ENCODE assay signal across 13 cellular contexts in the genomic region with DNA sequence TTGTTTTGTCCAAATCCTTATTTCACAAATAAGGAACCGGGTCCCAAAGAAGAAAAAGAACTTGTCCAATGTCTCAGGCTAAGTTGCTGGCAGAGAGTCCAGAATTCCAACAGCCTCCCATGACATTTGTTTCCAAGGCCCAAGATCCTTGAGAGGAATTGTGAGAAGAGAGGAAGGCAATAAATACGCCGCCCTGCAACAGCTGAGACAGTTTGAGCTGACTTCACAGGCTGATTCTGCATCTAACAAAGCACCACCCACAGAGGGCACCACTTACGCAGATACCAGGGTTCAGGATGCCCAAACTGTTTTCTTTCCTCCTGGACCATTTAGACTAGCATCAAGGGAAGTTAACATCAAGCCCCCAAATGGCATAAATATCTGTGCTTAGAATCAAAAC.
A peak's percentile ranks its signal among the peaks of the same experiment; 100 is the strongest.
DNase-seq lines count a peak whose midpoint lies in the region; ATAC-seq and TF ChIP-seq lines count a peak whose summit lies in the region.
"Had no signal": no experiment of that assay in that cellular context is flagged by ENCODE, and none has a peak within 500 bp of the region (broad histone marks: within the 10 kb centered on the region; RNA-seq: fewer than 3 reads in every experiment).

No MANE protein-coding gene starts in this region.

- H3K9me3 ChIP-seq in AG04450 (ENCODE audit: control insufficient read depth, insufficient read depth, low read length) (no peaks in the 10 kb centered on the region), Panc1 (ENCODE audit: control insufficient read depth, insufficient read depth, low read depth, low read length) (no peaks in the 10 kb centered on the region), smooth muscle cell (replicated peaks; ENCODE audit: low read depth) (no peaks in the 10 kb centered on the region)
- H3K9me3 ChIP-seq: vagina had no signal

- no peaks in the 10 kb centered on the region for H3K4me1 ChIP-seq in Panc1 (ENCODE audit: control insufficient read depth, insufficient read depth, low read length)
- H3K4me1 ChIP-seq in smooth muscle cell (ENCODE audit: low read depth) = no peaks in the 10 kb centered on the region
- H3K4me1 ChIP-seq: left lung, vagina had no signal

- H3K36me3 Mint-ChIP-seq in natural killer cell treated with Interleukin-12 subunit alpha and Interleukin-12 subunit beta and Interleukin-15 and Interleukin-18, amount 100 ng/mL, for 72 hours = no peaks in the 10 kb centered on the region

- CTCF ChIA-PET in AG04450 (lab: Charles Lee) = interaction anchor here (1.6 kb wide), 1 partner anchor 138 kb away, joined by 15 read pairs; no protein-coding TSS in a partner anchor
- CTCF ChIA-PET in Panc1 (lab: Charles Lee) = no interaction called here

- 85% methylated on average over 4 of the region's 4 CpGs for WGBS in smooth muscle cell (ENCODE audit: low lambda C conversion rate)

- H3K79me2 ChIP-seq in smooth muscle cell (ENCODE audit: low read depth) = no peaks in the 10 kb centered on the region

- TF ChIP-seq CTCF in AG04450 (IDR thresholded peaks at IDR 0.05; ENCODE audit: low read depth, low read length) (peak; percentile 19; the same call in 1 of the 2 replicates), GM12865 (IDR thresholded peaks at IDR 0.05; ENCODE audit: insufficient read depth, low read depth, low read length, missing control alignments) (peak; percentile 23), Panc1 (IDR thresholded peaks at IDR 0.05) (peak; percentile 21; the same call in 1 of the 2 replicates), foreskin fibroblast (IDR thresholded peaks at IDR 0.05; ENCODE audit: low read depth, low read length) (peak; percentile 31), smooth muscle cell (IDR thresholded peaks at IDR 0.05; ENCODE audit: borderline replicate concordance, insufficient read depth, poor library complexity, severe bottlenecking) (no peak)

- H3K4me1 Mint-ChIP-seq in natural killer cell treated with Interleukin-12 subunit alpha and Interleukin-12 subunit beta and Interleukin-15 and Interleukin-18, amount 100 ng/mL, for 72 hours (ENCODE audit: low read depth in 2 of 2) = no peaks in the 10 kb centered on the region

- H3K4me2 ChIP-seq in smooth muscle cell = no peak overlapping the region

- ATAC-seq in Panc1 (no peak), HG03439 (IDR thresholded peaks at IDR 0.05; ENCODE audit: unreplicated experiment) (no peak)
- ATAC-seq in natural killer cell treated with Interleukin-12 subunit alpha and Interleukin-12 subunit beta and Interleukin-15 and Interleukin-18, amount 100 ng/mL, for 72 hours = no peak
- ATAC-seq: left lung had no signal

- H2AFZ ChIP-seq in smooth muscle cell (ENCODE audit: low read depth) = no peak overlapping the region

- H3K27ac Mint-ChIP-seq in natural killer cell treated with Interleukin-12 subunit alpha and Interleukin-12 subunit beta and Interleukin-15 and Interleukin-18, amount 100 ng/mL, for 72 hours = no peak overlapping the region

- no peak for DNase-seq in AG04450 (ENCODE audit: low read depth, low spot score)
- DNase-seq in GM12865 (ENCODE audit: low read depth) = no peak
- DNase-seq in Panc1 (ENCODE audit: low read depth, low spot score) = no peak
- peak; percentile 28 to 39 for DNase-seq in foreskin fibroblast
- DNase-seq in activated gamma-delta T cell treated with Interleukin-2 at 50 U/mL for 16 hours = no peak
- no peak for DNase-seq in smooth muscle cell (lab: John Stamatoyannopoulos, UW; ENCODE audit: unreplicated experiment)
- no peak for DNase-seq in natural killer cell treated with Interleukin-12 subunit alpha and Interleukin-12 subunit beta and Interleukin-15 and Interleukin-18, amount 100 ng/mL, for 72 hours (ENCODE audit: low spot score)
- DNase-seq: activated CD4-positive, alpha-beta T cell treated with anti-CD3 and anti-CD28 coated beads, Interleukin-2, amount 50 U/mL, for 1 hour; activated naive CD4-positive, alpha-beta T cell; left lung; T-helper 1 cell had no signal

- POLR2A ChIA-PET in AG04450 (lab: Yijun Ruan, JAX) = no interaction called here
- POLR2A ChIA-PET in Panc1 (lab: Charles Lee) = no interaction called here

- H3K9me3 Mint-ChIP-seq in natural killer cell treated with Interleukin-12 subunit alpha and Interleukin-12 subunit beta and Interleukin-15 and Interleukin-18, amount 100 ng/mL, for 72 hours = peaks cover 2% of the 10 kb centered on the region

- in situ Hi-C loops in Panc1 (cut with HindIII; ENCODE audit: low pct_unique_long_range_greater_than_20kb, low sequenced_read_pairs) = no loop called here

- H3K4me3 ChIP-seq in AG04450 (ENCODE audit: low read depth, low read length) (no peak overlapping the region), GM12865 (ENCODE audit: low read depth, low read length) (no peak overlapping the region), Panc1 (ENCODE audit: low read depth in 2 of 2, low read length in 2 of 2) (no peak overlapping the region), foreskin fibroblast (ENCODE audit: low read depth in 1 of 2, low read length in 2 of 2) (no peak overlapping the region), smooth muscle cell (no peak overlapping the region)
- H3K4me3 ChIP-seq: left lung, vagina had no signal

- no TSS peak for BruUV-seq in Panc1 (replicated peaks; lab: Mats Ljungman, UMichigan)

- H4K20me1 ChIP-seq in smooth muscle cell (ENCODE audit: low read depth) = no peaks in the 10 kb centered on the region

- no peaks in the 10 kb centered on the region for H3F3A ChIP-seq in smooth muscle cell (ENCODE audit: low read depth)

- intact Hi-C loops in Panc1 (cut with micrococcal nuclease; ENCODE audit: unreplicated experiment) = no loop called here

- no peak overlapping the region for H3K4me3 Mint-ChIP-seq in natural killer cell treated with Interleukin-12 subunit alpha and Interleukin-12 subunit beta and Interleukin-15 and Interleukin-18, amount 100 ng/mL, for 72 hours

- H3K36me3 ChIP-seq in Panc1 (ENCODE audit: control insufficient read depth, insufficient read depth, low read length) = no peaks in the 10 kb centered on the region
- no peaks in the 10 kb centered on the region for H3K36me3 ChIP-seq in smooth muscle cell (ENCODE audit: low read depth)
- H3K36me3 ChIP-seq: left lung, vagina had no signal

- H3K27ac ChIP-seq in AG04450 (ENCODE audit: low read depth, low read length) (no peak overlapping the region), Panc1 (ENCODE audit: low read length) (no peak overlapping the region), smooth muscle cell (ENCODE audit: low read depth) (no peak overlapping the region)
- H3K27ac ChIP-seq: left lung, vagina had no signal

- H3K9ac ChIP-seq in smooth muscle cell (ENCODE audit: low read depth) = no peak overlapping the region

- no peaks in the 10 kb centered on the region for H3K27me3 ChIP-seq in AG04450 (ENCODE audit: control insufficient read depth, insufficient read depth, low read length)
- no peaks in the 10 kb centered on the region; the same call in 1 of the 2 replicates for H3K27me3 ChIP-seq in Panc1 (ENCODE audit: control insufficient read depth, insufficient read depth, low read length)
- H3K27me3 ChIP-seq in smooth muscle cell (ENCODE audit: low read depth) = no peaks in the 10 kb centered on the region
- H3K27me3 ChIP-seq: left lung, vagina had no signal

- peaks cover 8 to 13% of the 10 kb centered on the region in 2 donors for H3K27me3 Mint-ChIP-seq in natural killer cell treated with Interleukin-12 subunit alpha and Interleukin-12 subunit beta and Interleukin-15 and Interleukin-18, amount 100 ng/mL, for 72 hours

Comparison
In these comparisons a context has a peak if more than half of its experiments do, and no peak if none do; other contexts are left out.
1. DNase-seq: peak in foreskin fibroblast (2 of 2); none in AG04450 (single experiment), GM12865 (single experiment), Panc1 (single experiment), activated gamma-delta T cell treated with Interleukin-2 at 50 U/mL for 16 hours (single experiment), smooth muscle cell (single experiment) and natural killer cell treated with Interleukin-12 subunit alpha and Interleukin-12 subunit beta and Interleukin-15 and Interleukin-18, amount 100 ng/mL, for 72 hours (single experiment).